Comparison of ENCODE assay signal across 9 cellular contexts in genomic region chr22:42889290-42889689, GRCh38. TPM values are rescaled to one million over a fixed set of nuclear protein-coding genes. Genes with fewer than 3 reads are reported as not detected.
DNase-seq lines count a peak whose midpoint lies in the region; ATAC-seq and TF ChIP-seq lines count a peak whose summit lies in the region.
"Had no signal": no experiment of that assay in that cellular context is flagged by ENCODE, and none has a peak within 500 bp of the region (broad histone marks: within the 10 kb centered on the region; RNA-seq: fewer than 3 reads in every experiment).

No MANE protein-coding gene starts in this region.

- H2AFZ ChIP-seq in Karpas-422 (ENCODE audit: low read length), result no peak overlapping the region

- H3K27ac Mint-ChIP-seq in activated naive CD4-positive, alpha-beta T cell treated with anti-CD3 and anti-CD28 coated beads, Interleukin-2, amount 50 U/mL, for 24 hours, result peak overlapping the region; percentile 60

- no peak for DNase-seq in activated naive CD4-positive, alpha-beta T cell treated with Interleukin-2 at 50 U/mL for 16 hours
- peak in 1 of 61 donors; percentile 26 for DNase-seq in caudate nucleus (lab: John Stamatoyannopoulos, UW)
- DNase-seq in upper lobe of right lung, result no peak
- DNase-seq in Karpas-422, result no peak
- no peak for DNase-seq in NCI-H524 (lab: John Stamatoyannopoulos, UW)
- no peak for DNase-seq in DMS79 (lab: John Stamatoyannopoulos, UW)
- DNase-seq: NCI-H774 had no signal

- H3K36me3 ChIP-seq in upper lobe of right lung (peaks cover 47% of the 10 kb centered on the region), Karpas-422 (ENCODE audit: insufficient read depth, low read length) (no peaks in the 10 kb centered on the region)

- peak; percentile 56 for ATAC-seq in HG03342 (IDR thresholded peaks at IDR 0.05; ENCODE audit: unreplicated experiment)
- peak; percentile 51 for ATAC-seq in upper lobe of right lung

- H3K27ac ChIP-seq in caudate nucleus (ENCODE audit: low read depth, low read length) (peak overlapping the region; percentile 85), upper lobe of right lung (no peak overlapping the region), Karpas-422 (ENCODE audit: low read length) (no peak overlapping the region)

- no peaks in the 10 kb centered on the region for H3K9me2 ChIP-seq in Karpas-422 (replicated peaks; ENCODE audit: insufficient read depth, low read length)

- peaks cover 3% of the 10 kb centered on the region for H3K36me3 Mint-ChIP-seq in activated naive CD4-positive, alpha-beta T cell treated with anti-CD3 and anti-CD28 coated beads, Interleukin-2, amount 50 U/mL, for 24 hours

- H3K27me3 ChIP-seq in upper lobe of right lung, result no peaks in the 10 kb centered on the region
- H3K27me3 ChIP-seq in Karpas-422 (ENCODE audit: low read length), result no peaks in the 10 kb centered on the region

- H3K9ac ChIP-seq in Karpas-422 (ENCODE audit: low read length), result no peak overlapping the region

- no peaks in the 10 kb centered on the region for H3K9me3 ChIP-seq in upper lobe of right lung
- no peaks in the 10 kb centered on the region for H3K9me3 ChIP-seq in Karpas-422 (ENCODE audit: low read length)

- H3K4me1 Mint-ChIP-seq in activated naive CD4-positive, alpha-beta T cell treated with anti-CD3 and anti-CD28 coated beads, Interleukin-2, amount 50 U/mL, for 24 hours, result peaks cover 22% of the 10 kb centered on the region

- H3K79me2 ChIP-seq in Karpas-422 (ENCODE audit: low read length), result no peaks in the 10 kb centered on the region

- H4K20me1 ChIP-seq in Karpas-422 (ENCODE audit: insufficient read depth, low read depth, low read length), result no peaks in the 10 kb centered on the region

- intact Hi-C loops in upper lobe of right lung (cut with DNase I), result no loop called here

- H3K27me3 Mint-ChIP-seq in activated naive CD4-positive, alpha-beta T cell treated with anti-CD3 and anti-CD28 coated beads, Interleukin-2, amount 50 U/mL, for 24 hours, result no peaks in the 10 kb centered on the region

- no peak overlapping the region for H3K4me3 Mint-ChIP-seq in activated naive CD4-positive, alpha-beta T cell treated with anti-CD3 and anti-CD28 coated beads, Interleukin-2, amount 50 U/mL, for 24 hours

- TF ChIP-seq CTCF in upper lobe of right lung (IDR thresholded peaks at IDR 0.05), result no peak

- H3K4me2 ChIP-seq in Karpas-422 (ENCODE audit: low read depth, low read length, poor library complexity, severe bottlenecking), result no peak overlapping the region

- H3K4me3 ChIP-seq in upper lobe of right lung, result no peak overlapping the region
- H3K4me3 ChIP-seq in Karpas-422 (ENCODE audit: low read length), result no peak overlapping the region

- H3K4me1 ChIP-seq in upper lobe of right lung (peaks cover 32% of the 10 kb centered on the region), Karpas-422 (ENCODE audit: low read length) (no peaks in the 10 kb centered on the region)

- no peaks in the 10 kb centered on the region for H3K9me3 Mint-ChIP-seq in activated naive CD4-positive, alpha-beta T cell treated with anti-CD3 and anti-CD28 coated beads, Interleukin-2, amount 50 U/mL, for 24 hours

RNA-seq across cellular contexts. Expression of gene ARFGAP3, which starts 32.2 kb away (rescaled TPM):
- 53.7 TPM for total RNA-seq in upper lobe of right lung
- 20.0 and 26.1 TPM in 2 replicates for total RNA-seq in Karpas-422 (2014; rRNA removed; shearing (Covaris generic); ENCODE audit: low replicate concordance)
